21 cellular contexts compared by ENCODE assay signal in the genomic region with DNA sequence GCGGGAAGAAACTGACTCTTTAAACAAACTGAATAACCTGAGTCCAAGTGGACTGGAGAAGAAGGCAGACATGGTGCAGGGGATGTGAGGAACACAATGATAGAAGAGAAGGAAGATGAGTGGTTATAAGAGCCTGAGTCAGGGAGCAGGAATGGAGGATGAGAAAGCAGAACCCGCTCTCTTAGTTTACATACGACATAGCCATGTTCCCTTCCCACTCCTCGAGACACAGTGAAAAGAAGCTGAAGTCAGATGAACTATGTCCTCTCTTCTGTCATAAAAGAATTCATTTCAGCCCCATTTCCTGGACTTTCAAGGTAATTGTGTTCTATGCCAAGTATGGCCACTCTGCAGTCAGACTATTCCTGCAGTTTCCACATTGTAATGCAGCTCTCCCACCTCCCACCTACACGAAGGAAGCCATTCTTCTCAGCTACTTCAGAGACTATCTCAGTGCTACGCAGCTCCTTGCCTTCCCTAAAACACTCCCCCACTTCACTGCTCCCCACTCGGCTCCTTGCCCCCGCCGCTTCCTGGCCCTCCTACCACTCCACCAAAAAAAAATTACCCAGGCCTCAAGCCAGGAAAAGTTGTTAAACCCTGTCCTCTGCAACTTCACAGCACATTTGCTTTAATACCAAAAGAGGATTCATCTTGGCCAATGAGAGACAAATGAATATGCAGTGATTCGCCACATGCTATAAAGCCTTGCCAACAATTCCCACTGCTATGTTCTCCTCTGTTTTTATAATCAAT.
DNase-seq lines count a peak whose midpoint lies in the region; ATAC-seq and TF ChIP-seq lines count a peak whose summit lies in the region.
"Had no signal": no experiment of that assay in that cellular context is flagged by ENCODE, and none has a peak within 500 bp of the region (broad histone marks: within the 10 kb centered on the region; RNA-seq: fewer than 3 reads in every experiment).

No MANE protein-coding gene starts in this region.

- H3K36me3 Mint-ChIP-seq in mesothelial cell of epicardium = no peaks in the 10 kb centered on the region
- H3K36me3 Mint-ChIP-seq: CD8-positive, alpha-beta memory T cell; naive thymus-derived CD4-positive, alpha-beta T cell had no signal

- H3K27ac ChIP-seq in sigmoid colon (peak overlapping the region; percentile 25 to 70 (median 68)), ascending aorta (no peak overlapping the region)
- H3K27ac ChIP-seq: foreskin keratinocyte had no signal

- H3K36me3 ChIP-seq in sigmoid colon (no peaks in the 10 kb centered on the region), ascending aorta (no peaks in the 10 kb centered on the region)

- 60 to 63% methylated on average over 10 of the region's 10 CpGs for WGBS in sigmoid colon, 2 donors

- no peak for TF ChIP-seq EP300 in sigmoid colon (IDR thresholded peaks at IDR 0.05)

- in situ Hi-C loops in astrocyte of the spinal cord (cut with HindIII; ENCODE audit: low sequenced_read_pairs) = no loop called here

- H3K4me1 ChIP-seq in sigmoid colon (peaks cover 0 to 21% (median 16%) of the 10 kb centered on the region in 4 donors), ascending aorta (no peaks in the 10 kb centered on the region)
- H3K4me1 ChIP-seq: foreskin keratinocyte had no signal

- no peaks in the 10 kb centered on the region for H3K27me3 ChIP-seq in sigmoid colon
- H3K27me3 ChIP-seq in ascending aorta = no peaks in the 10 kb centered on the region
- H3K27me3 ChIP-seq: foreskin keratinocyte had no signal

- intact Hi-C loops in sigmoid colon (cut with DNase I) = no loop called here
- intact Hi-C loops in ascending aorta (cut with DNase I) = loop anchor here (5.0 kb wide), 1 partner anchor 47 kb away; no protein-coding TSS in a partner anchor

- H3K9me3 ChIP-seq in sigmoid colon = no peaks in the 10 kb centered on the region
- no peaks in the 10 kb centered on the region for H3K9me3 ChIP-seq in ascending aorta

- peaks cover 2% of the 10 kb centered on the region for H3K27me3 Mint-ChIP-seq in mesothelial cell of epicardium (ENCODE audit: low read depth)
- H3K27me3 Mint-ChIP-seq: activated T-cell treated with anti-CD3 and anti-CD28 coated beads, Interleukin-2, amount 50 U/mL, for 24 hours; CD8-positive, alpha-beta memory T cell; central memory CD8-positive, alpha-beta T cell; effector memory CD8-positive, alpha-beta T cell had no signal

- H3K27ac Mint-ChIP-seq in mesothelial cell of epicardium = peak overlapping the region; percentile 37
- H3K27ac Mint-ChIP-seq: activated naive CD4-positive, alpha-beta T cell treated with anti-CD3 and anti-CD28 coated beads, Interleukin-2, amount 50 U/mL, for 72 hours; activated T-cell treated with anti-CD3 and anti-CD28 coated beads, Interleukin-2, amount 50 U/mL, for 24 hours; effector memory CD8-positive, alpha-beta T cell; naive thymus-derived CD4-positive, alpha-beta T cell had no signal

- H3K4me3 Mint-ChIP-seq in mesothelial cell of epicardium = no peak overlapping the region
- H3K4me3 Mint-ChIP-seq: activated T-cell treated with anti-CD3 and anti-CD28 coated beads, Interleukin-2, amount 50 U/mL, for 24 hours; CD8-positive, alpha-beta memory T cell; central memory CD8-positive, alpha-beta T cell; effector memory CD8-positive, alpha-beta T cell; naive thymus-derived CD4-positive, alpha-beta T cell had no signal

- no peak overlapping the region for H3K4me3 ChIP-seq in astrocyte of the spinal cord (ENCODE audit: low read depth, low read length)
- no peak overlapping the region for H3K4me3 ChIP-seq in sigmoid colon
- H3K4me3 ChIP-seq in ascending aorta = no peak overlapping the region

- no peak for ATAC-seq in HG03565 (IDR thresholded peaks at IDR 0.05; ENCODE audit: unreplicated experiment)
- ATAC-seq: activated naive CD4-positive, alpha-beta T cell treated with anti-CD3 and anti-CD28 coated beads, Interleukin-2, amount 50 U/mL, for 72 hours; effector memory CD8-positive, alpha-beta T cell; left lobe of liver; naive thymus-derived CD4-positive, alpha-beta T cell; SK-N-SH treated with all-trans-retinoic acid at 6 μM for 48 hours had no signal

- no peak for TF ChIP-seq POLR2A in sigmoid colon (IDR thresholded peaks at IDR 0.05)

- no peaks in the 10 kb centered on the region for H3K9me3 Mint-ChIP-seq in mesothelial cell of epicardium
- H3K9me3 Mint-ChIP-seq: activated T-cell treated with anti-CD3 and anti-CD28 coated beads, Interleukin-2, amount 50 U/mL, for 24 hours; central memory CD8-positive, alpha-beta T cell had no signal

- peaks cover 11% of the 10 kb centered on the region for H3K4me1 Mint-ChIP-seq in mesothelial cell of epicardium
- H3K4me1 Mint-ChIP-seq: CD8-positive, alpha-beta memory T cell; central memory CD8-positive, alpha-beta T cell; naive thymus-derived CD4-positive, alpha-beta T cell had no signal

- TF ChIP-seq CTCF in astrocyte of the spinal cord (IDR thresholded peaks at IDR 0.05; ENCODE audit: low read depth, low read length) (no peak), mesothelial cell of epicardium (IDR thresholded peaks at IDR 0.05; ENCODE audit: unreplicated experiment) (no peak), sigmoid colon (IDR thresholded peaks at IDR 0.05) (no peak), ascending aorta (IDR thresholded peaks at IDR 0.05) (no peak)

- DNase-seq in Daoy (ENCODE audit: low read depth) = peak; percentile 3
- peak; percentile 49 for DNase-seq in astrocyte of the spinal cord (ENCODE audit: low read depth, low spot score)
- DNase-seq in mesothelial cell of epicardium (ENCODE audit: low spot score in 2 of 2, unreplicated experiment in 2 of 2) = no peak
- no peak for DNase-seq in sigmoid colon
- no peak for DNase-seq in GF-D8 (lab: John Stamatoyannopoulos, UW)
- no peak for DNase-seq in NCI-H774 (lab: John Stamatoyannopoulos, UW)
- no peak for DNase-seq in ascending aorta (ENCODE audit: low spot score in 2 of 2)
- DNase-seq: activated T-cell treated with anti-CD3 and anti-CD28 coated beads, Interleukin-2, amount 50 U/mL, for 24 hours; CD8-positive, alpha-beta memory T cell; DND-41; effector memory CD8-positive, alpha-beta T cell; KBM-7; naive thymus-derived CD4-positive, alpha-beta T cell; NCI-H1092 treated with DMSO at 0.1 percent for 48 hours; NCI-H2171 treated with DMSO at 0.1 percent for 48 hours had no signal

Comparison
In these comparisons a context has a peak if more than half of its experiments do, and no peak if none do; other contexts are left out.
1. DNase-seq: peak in Daoy (single experiment) and astrocyte of the spinal cord (single experiment); none in mesothelial cell of epicardium (0 of 2), sigmoid colon (single experiment), GF-D8 (single experiment), NCI-H774 (single experiment) and ascending aorta (0 of 2).
2. H3K27ac ChIP-seq: peak in sigmoid colon (4 of 4); none in ascending aorta (0 of 2).